In the genomic region with DNA sequence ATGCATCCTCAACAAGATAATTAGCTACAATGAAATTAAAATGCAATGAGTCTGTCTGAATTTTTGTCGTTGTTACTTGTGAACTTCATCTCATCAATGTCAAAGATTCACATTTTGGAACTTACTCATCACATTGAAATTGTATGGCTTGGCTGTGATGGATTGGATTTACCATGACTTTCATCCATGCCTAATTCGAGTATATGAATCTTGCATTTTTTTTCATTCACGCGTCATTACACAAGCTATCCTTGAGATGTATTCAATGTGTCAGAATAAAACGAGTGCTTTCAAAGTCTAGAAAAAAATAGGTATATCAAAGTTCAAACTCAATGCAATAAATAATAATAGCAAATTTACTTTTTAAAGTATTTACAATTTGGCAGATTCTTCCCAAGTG, we compare ENCODE assay signal across 2 cellular contexts.
TF ChIP-seq lines count a peak whose summit lies in the region.

No MANE protein-coding gene starts in this region.

TF ChIP-seq in neural cell, 6 proteins besides CTCF, POLR2A, EP300 and RAD21 (continued from another document):
- TF ChIP-seq, protein P1, sequence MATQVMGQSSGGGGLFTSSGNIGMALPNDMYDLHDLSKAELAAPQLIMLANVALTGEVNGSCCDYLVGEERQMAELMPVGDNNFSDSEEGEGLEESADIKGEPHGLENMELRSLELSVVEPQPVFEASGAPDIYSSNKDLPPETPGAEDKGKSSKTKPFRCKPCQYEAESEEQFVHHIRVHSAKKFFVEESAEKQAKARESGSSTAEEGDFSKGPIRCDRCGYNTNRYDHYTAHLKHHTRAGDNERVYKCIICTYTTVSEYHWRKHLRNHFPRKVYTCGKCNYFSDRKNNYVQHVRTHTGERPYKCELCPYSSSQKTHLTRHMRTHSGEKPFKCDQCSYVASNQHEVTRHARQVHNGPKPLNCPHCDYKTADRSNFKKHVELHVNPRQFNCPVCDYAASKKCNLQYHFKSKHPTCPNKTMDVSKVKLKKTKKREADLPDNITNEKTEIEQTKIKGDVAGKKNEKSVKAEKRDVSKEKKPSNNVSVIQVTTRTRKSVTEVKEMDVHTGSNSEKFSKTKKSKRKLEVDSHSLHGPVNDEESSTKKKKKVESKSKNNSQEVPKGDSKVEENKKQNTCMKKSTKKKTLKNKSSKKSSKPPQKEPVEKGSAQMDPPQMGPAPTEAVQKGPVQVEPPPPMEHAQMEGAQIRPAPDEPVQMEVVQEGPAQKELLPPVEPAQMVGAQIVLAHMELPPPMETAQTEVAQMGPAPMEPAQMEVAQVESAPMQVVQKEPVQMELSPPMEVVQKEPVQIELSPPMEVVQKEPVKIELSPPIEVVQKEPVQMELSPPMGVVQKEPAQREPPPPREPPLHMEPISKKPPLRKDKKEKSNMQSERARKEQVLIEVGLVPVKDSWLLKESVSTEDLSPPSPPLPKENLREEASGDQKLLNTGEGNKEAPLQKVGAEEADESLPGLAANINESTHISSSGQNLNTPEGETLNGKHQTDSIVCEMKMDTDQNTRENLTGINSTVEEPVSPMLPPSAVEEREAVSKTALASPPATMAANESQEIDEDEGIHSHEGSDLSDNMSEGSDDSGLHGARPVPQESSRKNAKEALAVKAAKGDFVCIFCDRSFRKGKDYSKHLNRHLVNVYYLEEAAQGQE (IDR thresholded peaks at IDR 0.05; ENCODE audit: borderline replicate concordance), result no peak
- TF ChIP-seq POLR2AphosphoS5 (IDR thresholded peaks at IDR 0.05), result peak; percentile 9

TF ChIP-seq in GM23338, 12 proteins besides CTCF, POLR2A, EP300 and RAD21 (continued from another document):
- TF ChIP-seq STAT1 (IDR thresholded peaks at IDR 0.05; ENCODE audit: unreplicated experiment) (no peak), ZNF462 (CRISPR knock-in tag; IDR thresholded peaks at IDR 0.05) (no peak), EZH2phosphoT487 (IDR thresholded peaks at IDR 0.05; ENCODE audit: unreplicated experiment) (no peak), ETS1 (IDR thresholded peaks at IDR 0.05) (no peak), NANOG (IDR thresholded peaks at IDR 0.05; ENCODE audit: borderline replicate concordance) (no peak), POLR2AphosphoS5 (IDR thresholded peaks at IDR 0.05; ENCODE audit: low read depth) (no peak), JUNB (IDR thresholded peaks at IDR 0.05; ENCODE audit: unreplicated experiment) (no peak), ZNF331 (CRISPR knock-in tag; IDR thresholded peaks at IDR 0.05; ENCODE audit: low read depth) (no peak)
